9 cellular contexts compared by ENCODE assay signal in genomic region chr11:75577198-75577597, GRCh38. TPM values are rescaled to one million over a fixed set of nuclear protein-coding genes. Genes with fewer than 3 reads are reported as not detected.
DNase-seq lines count a peak whose midpoint lies in the region; ATAC-seq, FAIRE-seq and TF ChIP-seq lines count a peak whose summit lies in the region.
"Had no signal": no experiment of that assay in that cellular context is flagged by ENCODE, and none has a peak within 500 bp of the region (broad histone marks: within the 10 kb centered on the region; RNA-seq: fewer than 3 reads in every experiment).

No MANE protein-coding gene starts in this region.

- no peaks in the 10 kb centered on the region for H3K9me3 ChIP-seq in mucosa of descending colon

- intact Hi-C loops in mucosa of descending colon (cut with DNase I, micrococcal nuclease): no loop called here

- H3K4me1 ChIP-seq in mucosa of descending colon (ENCODE audit: low read depth): peaks cover 6% of the 10 kb centered on the region

- peak; percentile 51 for DNase-seq in NCI-H82 (lab: John Stamatoyannopoulos, UW)
- DNase-seq in NCI-H82 treated with DMSO at 0.1 percent for 48 hours (lab: John Stamatoyannopoulos, UW; ENCODE audit: unreplicated experiment): no peak
- DNase-seq in T1000 (lab: John Stamatoyannopoulos, UW): peak; percentile 21
- peak; percentile 27 for DNase-seq in bronchial epithelial cell (ENCODE audit: low read depth)
- DNase-seq in mucosa of descending colon: peak in 2 of 3 donors; percentile 68 to 80
- DNase-seq in urothelium cell line (ENCODE audit: low spot score): peak; percentile 77
- DNase-seq in NCI-H2107 treated with DMSO at 0.1 percent for 48 hours (lab: John Stamatoyannopoulos, UW; ENCODE audit: unreplicated experiment): no peak

- H3K27me3 ChIP-seq in bronchial epithelial cell (ENCODE audit: control insufficient read depth, insufficient read depth, low read length): no peaks in the 10 kb centered on the region

- H3K4me3 ChIP-seq in bronchial epithelial cell (ENCODE audit: low read depth, low read length) (no peak overlapping the region), mucosa of descending colon (no peak overlapping the region)

- TF ChIP-seq CTCF in bronchial epithelial cell (IDR thresholded peaks at IDR 0.05; ENCODE audit: insufficient read depth, low read length, severe bottlenecking): peak; percentile 61
- no peak for TF ChIP-seq CTCF in mucosa of descending colon (IDR thresholded peaks at IDR 0.05)

- ATAC-seq in mucosa of descending colon (peak; percentile 67), HG03521 (IDR thresholded peaks at IDR 0.05; ENCODE audit: unreplicated experiment) (no peak)

- FAIRE-seq in bronchial epithelial cell (lab: Jason Lieb, UNC) (no peak), urothelium cell line (lab: Jason Lieb, UNC) (no peak)
- FAIRE-seq: G401.6 had no signal

- H3K36me3 ChIP-seq in bronchial epithelial cell (ENCODE audit: control insufficient read depth, insufficient read depth, low read length): peaks cover 3% of the 10 kb centered on the region
- no peaks in the 10 kb centered on the region for H3K36me3 ChIP-seq in mucosa of descending colon (ENCODE audit: low read depth)

RNA-seq across cellular contexts. Expression of gene SERPINH1, which starts 15.1 kb away (rescaled TPM):
- total RNA-seq in bronchial epithelial cell (80.8 and 86.9 TPM in 2 replicates), mucosa of descending colon (10 to 100 TPM; 44.1 to 87.0 (median 50.5) TPM)

RNA-seq across cellular contexts. Expression of gene GDPD5, which starts 51.5 kb away (rescaled TPM):
- total RNA-seq in bronchial epithelial cell: 0.13 and 2.1 TPM in 2 replicates
- total RNA-seq in mucosa of descending colon: 1 to 10 TPM; 3.0 to 7.7 (median 4.6) TPM

Comparison
In these comparisons a context has a peak if more than half of its experiments do, and no peak if none do; other contexts are left out.
1. DNase-seq: peak in NCI-H82 (single experiment), T1000 (single experiment), bronchial epithelial cell (single experiment), mucosa of descending colon (2 of 3) and urothelium cell line (single experiment); none in NCI-H82 treated with DMSO at 0.1 percent for 48 hours (single experiment) and NCI-H2107 treated with DMSO at 0.1 percent for 48 hours (single experiment).